Comparison of ENCODE assay signal across 36 cellular contexts in the genomic region with DNA sequence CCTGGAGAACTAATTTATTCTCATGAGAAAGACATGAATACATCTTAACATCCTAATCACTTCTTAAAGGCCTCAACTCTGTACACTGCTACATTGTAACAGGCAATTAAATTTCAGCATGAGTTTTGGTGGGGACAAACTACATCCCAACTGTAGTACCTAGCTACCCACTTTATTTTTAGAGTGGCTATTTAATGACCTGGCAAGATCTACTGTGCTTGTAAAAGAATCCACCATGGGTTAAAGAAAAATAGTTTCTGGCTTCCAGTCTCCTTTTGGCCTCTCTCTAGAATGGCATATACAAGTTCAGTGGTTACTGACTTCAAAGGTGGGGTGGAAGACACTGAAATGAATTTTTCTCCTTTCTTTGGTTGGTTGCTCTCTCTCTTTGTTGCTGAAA.
"Had no signal": no experiment of that assay in that cellular context is flagged by ENCODE, and none has a peak within 500 bp of the region (broad histone marks: within the 10 kb centered on the region; RNA-seq: fewer than 3 reads in every experiment).

No MANE protein-coding gene starts in this region.

- H3K36me3 ChIP-seq: adrenal gland, brain microvascular endothelial cell, breast epithelium had no signal

- H3K4me3 Mint-ChIP-seq: activated B cell treated with CpG ODN at 0.5 μM for 24 hours; activated CD4-positive, alpha-beta memory T cell treated with anti-CD3 and anti-CD28 coated beads for 36 hours; activated CD4-positive, alpha-beta T cell treated with anti-CD3 and anti-CD28 coated beads, Interleukin-2, amount 10 ng/mL, durations not matched to agents 24 days and 14 days; activated CD8-positive, alpha-beta T cell treated with anti-CD3 and anti-CD28 coated beads for 36 hours; activated naive CD4-positive, alpha-beta T cell treated with anti-CD3 and anti-CD28 coated beads for 36 hours; activated naive CD8-positive, alpha-beta T cell treated with anti-CD3 and anti-CD28 coated beads for 36 hours; activated T-cell treated with anti-CD3 and anti-CD28 coated beads, Interleukin-2, amount 50 U/mL, for 4 hours; activated T-cell treated with anti-CD3 and anti-CD28 coated beads, Interleukin-2, amount 50 U/mL, for 72 hours; activated T-helper 1 cell treated with anti-CD3 and anti-CD28 coated beads, Interleukin-12 subunit alpha, Interleukin-12 subunit beta, Interleukin-2, Interleukin-4 antibody, amounts not matched to agents 30 ng/mL and 10 ng/mL and 1 ng/mL, durations not matched to agents 14 hours and 24 hours and 36 hours; activated T-helper 17 cell treated with anti-CD3 and anti-CD28 coated beads, Interleukin-2, amount 50 U/mL, for 72 hours; T-helper 1 cell treated with Interleukin-12 subunit alpha and Interleukin-12 subunit beta and Interleukin-4 antibody, amounts not matched to agents 30 μg/mL and 1 μg/mL, for 36 hours; T-helper 2 cell treated with Interferon-gamma antibody and Interleukin-4, amounts not matched to agents 5 μg/mL and 100 μg/mL, for 36 hours had no signal

- DNase-seq: activated B cell treated with CpG ODN at 0.5 μM for 24 hours; activated CD4-positive, alpha-beta memory T cell treated with anti-CD3 and anti-CD28 coated beads for 36 hours; activated CD4-positive, alpha-beta T cell treated with anti-CD3 and anti-CD28 coated beads for 4 hours; activated CD4-positive, alpha-beta T cell treated with anti-CD3 and anti-CD28 coated beads, Interleukin-2, amount 10 ng/mL, durations not matched to agents 24 days and 14 days; activated CD4-positive, alpha-beta T cell treated with anti-CD3 and anti-CD28 coated beads, Interleukin-2, amount 50 U/mL, for 1 hour; activated CD4-positive, alpha-beta T cell treated with anti-CD3 and anti-CD28 coated beads, Interleukin-2, amount 50 U/mL, for 4 hours; activated CD4-positive, CD25-positive, alpha-beta regulatory T cell treated with anti-CD3 and anti-CD28 coated beads, Interleukin-2, amount 50 U/mL, for 72 hours; activated CD8-positive, alpha-beta memory T cell treated with anti-CD3 and anti-CD28 coated beads, Interleukin-2, amount 50 U/mL, for 4 hours; activated CD8-positive, alpha-beta T cell treated with anti-CD3 and anti-CD28 coated beads for 36 hours; activated effector memory CD4-positive, alpha-beta T cell treated with anti-CD3 and anti-CD28 coated beads, Interleukin-2, amount 50 U/mL, for 16 hours; activated gamma-delta T cell treated with Interleukin-2 at 50 U/mL for 16 hours; activated naive CD4-positive, alpha-beta T cell; activated naive CD4-positive, alpha-beta T cell treated with anti-CD3 and anti-CD28 coated beads for 36 hours; activated naive CD4-positive, alpha-beta T cell treated with anti-CD3 and anti-CD28 coated beads, Interleukin-2, amount 50 U/mL, for 16 hours; activated naive CD8-positive, alpha-beta T cell treated with anti-CD3 and anti-CD28 coated beads for 36 hours; activated T-cell treated with anti-CD3 and anti-CD28 coated beads for 4 hours; activated T-cell treated with anti-CD3 and anti-CD28 coated beads, Interleukin-2, amount 50 U/mL, for 1 hour; activated T-cell treated with anti-CD3 and anti-CD28 coated beads, Interleukin-2, amount 50 U/mL, for 4 hours; activated T-cell treated with anti-CD3 and anti-CD28 coated beads, Interleukin-2, amount 50 U/mL, for 72 hours; adrenal gland; amniotic stem cell; aorta; body of pancreas; brain microvascular endothelial cell; central memory CD4-positive, alpha-beta T cell; SW 1271; T-helper 1 cell; T-helper 2 cell; T-helper 9 cell had no signal

- H3K27ac Mint-ChIP-seq: activated B cell treated with CpG ODN at 0.5 μM for 24 hours; activated CD4-positive, alpha-beta memory T cell treated with anti-CD3 and anti-CD28 coated beads for 36 hours; activated CD4-positive, alpha-beta T cell treated with anti-CD3 and anti-CD28 coated beads, Interleukin-2, amount 10 ng/mL, durations not matched to agents 24 days and 14 days; activated CD8-positive, alpha-beta T cell treated with anti-CD3 and anti-CD28 coated beads for 36 hours; activated naive CD4-positive, alpha-beta T cell treated with anti-CD3 and anti-CD28 coated beads for 36 hours; activated naive CD4-positive, alpha-beta T cell treated with anti-CD3 and anti-CD28 coated beads, Interleukin-2, amount 50 U/mL, for 72 hours; activated naive CD8-positive, alpha-beta T cell treated with anti-CD3 and anti-CD28 coated beads for 36 hours; activated T-cell treated with anti-CD3 and anti-CD28 coated beads, Interleukin-2, amount 50 U/mL, for 72 hours; activated T-helper 1 cell treated with anti-CD3 and anti-CD28 coated beads, Interleukin-12 subunit alpha, Interleukin-12 subunit beta, Interleukin-2, Interleukin-4 antibody, amounts not matched to agents 30 ng/mL and 10 ng/mL and 1 ng/mL, durations not matched to agents 14 hours and 24 hours and 36 hours; activated T-helper 17 cell treated with anti-CD3 and anti-CD28 coated beads, Interleukin-2, amount 50 U/mL, for 72 hours; T-helper 1 cell treated with Interleukin-12 subunit alpha and Interleukin-12 subunit beta and Interleukin-4 antibody, amounts not matched to agents 30 μg/mL and 1 μg/mL, for 36 hours; T-helper 2 cell treated with Interferon-gamma antibody and Interleukin-4, amounts not matched to agents 5 μg/mL and 100 μg/mL, for 36 hours had no signal

- H3K36me3 Mint-ChIP-seq: activated CD4-positive, alpha-beta memory T cell treated with anti-CD3 and anti-CD28 coated beads for 36 hours; activated naive CD4-positive, alpha-beta T cell treated with anti-CD3 and anti-CD28 coated beads, Interleukin-2, amount 50 U/mL, for 72 hours; activated naive CD8-positive, alpha-beta T cell treated with anti-CD3 and anti-CD28 coated beads for 36 hours had no signal

- ATAC-seq: activated CD8-positive, alpha-beta T cell treated with anti-CD3 and anti-CD28 coated beads for 36 hours; activated naive CD4-positive, alpha-beta T cell treated with anti-CD3 and anti-CD28 coated beads, Interleukin-2, amount 50 U/mL, for 72 hours; activated T-cell treated with anti-CD3 and anti-CD28 coated beads, Interleukin-2, amount 50 U/mL, for 4 hours; activated T-cell treated with anti-CD3 and anti-CD28 coated beads, Interleukin-2, amount 50 U/mL, for 72 hours; activated T-helper 17 cell treated with anti-CD3 and anti-CD28 coated beads, Interleukin-2, amount 50 U/mL, for 72 hours; body of pancreas had no signal

- H3K9me3 ChIP-seq: adrenal gland, body of pancreas, breast epithelium had no signal

- H3K4me1 ChIP-seq: adrenal gland, body of pancreas, breast epithelium had no signal

- H3K4me1 Mint-ChIP-seq: activated B cell treated with CpG ODN at 0.5 μM for 24 hours; activated CD4-positive, alpha-beta T cell treated with anti-CD3 and anti-CD28 coated beads, Interleukin-2, amount 10 ng/mL, durations not matched to agents 24 days and 14 days; activated naive CD8-positive, alpha-beta T cell treated with anti-CD3 and anti-CD28 coated beads for 36 hours; activated T-helper 17 cell treated with anti-CD3 and anti-CD28 coated beads, Interleukin-2, amount 50 U/mL, for 72 hours had no signal

- H3K27ac ChIP-seq: adrenal gland, body of pancreas, brain microvascular endothelial cell, breast epithelium, VCaP had no signal

- H3K27me3 Mint-ChIP-seq: activated B cell treated with CpG ODN at 0.5 μM for 24 hours; activated CD4-positive, alpha-beta memory T cell treated with anti-CD3 and anti-CD28 coated beads for 36 hours; activated CD8-positive, alpha-beta T cell treated with anti-CD3 and anti-CD28 coated beads for 36 hours; activated naive CD8-positive, alpha-beta T cell treated with anti-CD3 and anti-CD28 coated beads for 36 hours; activated T-helper 17 cell treated with anti-CD3 and anti-CD28 coated beads, Interleukin-2, amount 50 U/mL, for 72 hours had no signal

- H3K9me3 Mint-ChIP-seq: activated B cell treated with CpG ODN at 0.5 μM for 24 hours; activated CD4-positive, alpha-beta memory T cell treated with anti-CD3 and anti-CD28 coated beads for 36 hours; activated CD4-positive, alpha-beta T cell treated with anti-CD3 and anti-CD28 coated beads, Interleukin-2, amount 10 ng/mL, durations not matched to agents 24 days and 14 days; activated CD8-positive, alpha-beta T cell treated with anti-CD3 and anti-CD28 coated beads for 36 hours; activated naive CD4-positive, alpha-beta T cell treated with anti-CD3 and anti-CD28 coated beads for 36 hours; activated naive CD4-positive, alpha-beta T cell treated with anti-CD3 and anti-CD28 coated beads, Interleukin-2, amount 50 U/mL, for 72 hours; activated naive CD8-positive, alpha-beta T cell treated with anti-CD3 and anti-CD28 coated beads for 36 hours; activated T-cell treated with anti-CD3 and anti-CD28 coated beads, Interleukin-2, amount 50 U/mL, for 4 hours; activated T-cell treated with anti-CD3 and anti-CD28 coated beads, Interleukin-2, amount 50 U/mL, for 72 hours; activated T-helper 1 cell treated with anti-CD3 and anti-CD28 coated beads, Interleukin-12 subunit alpha, Interleukin-12 subunit beta, Interleukin-2, Interleukin-4 antibody, amounts not matched to agents 30 ng/mL and 10 ng/mL and 1 ng/mL, durations not matched to agents 14 hours and 24 hours and 36 hours; activated T-helper 17 cell treated with anti-CD3 and anti-CD28 coated beads, Interleukin-2, amount 50 U/mL, for 72 hours; T-helper 1 cell treated with Interleukin-12 subunit alpha and Interleukin-12 subunit beta and Interleukin-4 antibody, amounts not matched to agents 30 μg/mL and 1 μg/mL, for 36 hours; T-helper 2 cell treated with Interferon-gamma antibody and Interleukin-4, amounts not matched to agents 5 μg/mL and 100 μg/mL, for 36 hours had no signal

- H3K4me3 ChIP-seq: adrenal gland, body of pancreas, breast epithelium had no signal

- H3K27me3 ChIP-seq: adrenal gland, body of pancreas, brain microvascular endothelial cell, breast epithelium had no signal
